ENCODE assay signal across 8 cellular contexts in genomic region chr7:151249034-151249731, GRCh38. TPM values are rescaled to one million over a fixed set of nuclear protein-coding genes. Genes with fewer than 3 reads are reported as not detected.
A peak's percentile ranks its signal among the peaks of the same experiment; 100 is the strongest.
DNase-seq lines count a peak whose midpoint lies in the region; ATAC-seq and TF ChIP-seq lines count a peak whose summit lies in the region.

No MANE protein-coding gene starts in this region.

- H3K9me3 ChIP-seq in colonic mucosa, result no peaks in the 10 kb centered on the region

- H3K36me3 ChIP-seq in colonic mucosa, result no peaks in the 10 kb centered on the region

- H3K4me3 Mint-ChIP-seq in stimulated activated memory B cell treated with anti-CD40 and anti-IgM and Interleukin-4, amounts not matched to agents 10 μg/mL and 1 μg/mL and 100 μg/mL, for 72 hours, result peak overlapping the region; percentile 56

- peaks cover 52% of the 10 kb centered on the region for H3K4me1 Mint-ChIP-seq in stimulated activated memory B cell treated with anti-CD40 and anti-IgM and Interleukin-4, amounts not matched to agents 10 μg/mL and 1 μg/mL and 100 μg/mL, for 72 hours

- peak; percentile 53 for DNase-seq in stimulated activated CD4-positive, alpha-beta T cell treated with anti-CD3 and anti-CD28 coated beads, Interleukin-15, amount 100 ng/mL, for 24 hours
- DNase-seq in stimulated activated CD4-positive, alpha-beta T cell treated with anti-CD3 and anti-CD28 coated beads, Interleukin-1b, Interleukin-23, amount 100 ng/mL, for 48 hours, result no peak
- DNase-seq in colonic mucosa (peak; percentile 54), left colon (peak; percentile 49 to 64), NCI-H2081 treated with DMSO at 0.1 percent for 48 hours (lab: John Stamatoyannopoulos, UW) (no peak)

- H3K4me1 ChIP-seq in colonic mucosa, result peaks cover 8% of the 10 kb centered on the region

- TF ChIP-seq CTCF in colonic mucosa (IDR thresholded peaks at IDR 0.05), result no peak

- peaks cover 43% of the 10 kb centered on the region for H3K27me3 ChIP-seq in colonic mucosa

- peak overlapping the region; percentile 47 for H3K4me3 ChIP-seq in colonic mucosa

- no peaks in the 10 kb centered on the region for H3K36me3 Mint-ChIP-seq in stimulated activated memory B cell treated with anti-CD40 and anti-IgM and Interleukin-4, amounts not matched to agents 10 μg/mL and 1 μg/mL and 100 μg/mL, for 72 hours

- intact Hi-C loops in colonic mucosa (cut with DNase I), result loop anchor here (10.0 kb wide), 1 partner anchor 124 kb away; no protein-coding TSS in a partner anchor
- intact Hi-C loops in left colon (cut with DNase I, micrococcal nuclease), result loop anchor here in 1 of 2 donors (10.0 kb wide), 1 partner anchor 56 kb away; no protein-coding TSS in a partner anchor

- peak overlapping the region; percentile 70 for H3K27ac ChIP-seq in colonic mucosa

- peak overlapping the region; percentile 38 to 61 for H3K9ac ChIP-seq in colonic mucosa (ENCODE audit: low read depth in 2 of 2, low read length in 2 of 2)

- H3K9me3 Mint-ChIP-seq in stimulated activated memory B cell treated with anti-CD40 and anti-IgM and Interleukin-4, amounts not matched to agents 10 μg/mL and 1 μg/mL and 100 μg/mL, for 72 hours, result no peaks in the 10 kb centered on the region

- H3K27ac Mint-ChIP-seq in stimulated activated memory B cell treated with anti-CD40 and anti-IgM and Interleukin-4, amounts not matched to agents 10 μg/mL and 1 μg/mL and 100 μg/mL, for 72 hours, result peak overlapping the region; percentile 28

- peaks cover 78% of the 10 kb centered on the region for H3K27me3 Mint-ChIP-seq in stimulated activated memory B cell treated with anti-CD40 and anti-IgM and Interleukin-4, amounts not matched to agents 10 μg/mL and 1 μg/mL and 100 μg/mL, for 72 hours

- ATAC-seq in SK-N-SH treated with all-trans-retinoic acid at 6 μM for 48 hours, result peak; percentile 4
- peak; percentile 65 for ATAC-seq in left colon
- ATAC-seq in stimulated activated memory B cell treated with anti-CD40 and anti-IgM and Interleukin-4, amounts not matched to agents 10 μg/mL and 1 μg/mL and 100 μg/mL, for 72 hours, result peak; percentile 52
- ATAC-seq in GM21717 (IDR thresholded peaks at IDR 0.05; ENCODE audit: unreplicated experiment), result no peak

TF ChIP-seq in SK-N-SH treated with all-trans-retinoic acid at 6 μM for 48 hours, 23 proteins besides CTCF, POLR2A, EP300 and RAD21:
- TF ChIP-seq SNAI2 (CRISPR knock-in tag; IDR thresholded peaks at IDR 0.05), result no peak
- no peak for TF ChIP-seq CSDC2 (CRISPR knock-in tag; IDR thresholded peaks at IDR 0.05)
- no peak for TF ChIP-seq ISL1 (CRISPR knock-in tag; IDR thresholded peaks at IDR 0.05)
- no peak for TF ChIP-seq TCF4 (CRISPR knock-in tag; IDR thresholded peaks at IDR 0.05; ENCODE audit: borderline replicate concordance)

RNA-seq across cellular contexts. Expression of gene SMARCD3, which starts 0.7 kb away (rescaled TPM):
- total RNA-seq in colonic mucosa (1 to 10 TPM; 4.3 to 6.7 TPM), left colon (1 to 10 TPM; 4.3 to 9.8 TPM)

RNA-seq across cellular contexts. Expression of gene CHPF2, which starts 16.9 kb away (rescaled TPM):
- total RNA-seq in colonic mucosa, result 10 to 100 TPM; 36.2 to 42.7 TPM
- 10 to 100 TPM; 46.8 to 48.8 TPM for total RNA-seq in left colon

RNA-seq across cellular contexts. Expression of gene ABCF2, which starts 22.2 kb away (rescaled TPM):
- 10 to 100 TPM; 25.6 to 38.3 TPM for total RNA-seq in colonic mucosa
- 10 to 100 TPM; 27.9 to 28.0 TPM for total RNA-seq in left colon

RNA-seq across cellular contexts. Expression of gene H2BK1, which starts 38.9 kb away (rescaled TPM):
- total RNA-seq in colonic mucosa (not detected), left colon (not detected)

Comparison
In these comparisons a context has a peak if more than half of its experiments do, and no peak if none do; other contexts are left out.
1. DNase-seq: peak in stimulated activated CD4-positive, alpha-beta T cell treated with anti-CD3 and anti-CD28 coated beads, Interleukin-15, amount 100 ng/mL, for 24 hours (single experiment), colonic mucosa (single experiment) and left colon (2 of 2); none in stimulated activated CD4-positive, alpha-beta T cell treated with anti-CD3 and anti-CD28 coated beads, Interleukin-1b, Interleukin-23, amount 100 ng/mL, for 48 hours (single experiment) and NCI-H2081 treated with DMSO at 0.1 percent for 48 hours (single experiment).